In the genomic region with DNA sequence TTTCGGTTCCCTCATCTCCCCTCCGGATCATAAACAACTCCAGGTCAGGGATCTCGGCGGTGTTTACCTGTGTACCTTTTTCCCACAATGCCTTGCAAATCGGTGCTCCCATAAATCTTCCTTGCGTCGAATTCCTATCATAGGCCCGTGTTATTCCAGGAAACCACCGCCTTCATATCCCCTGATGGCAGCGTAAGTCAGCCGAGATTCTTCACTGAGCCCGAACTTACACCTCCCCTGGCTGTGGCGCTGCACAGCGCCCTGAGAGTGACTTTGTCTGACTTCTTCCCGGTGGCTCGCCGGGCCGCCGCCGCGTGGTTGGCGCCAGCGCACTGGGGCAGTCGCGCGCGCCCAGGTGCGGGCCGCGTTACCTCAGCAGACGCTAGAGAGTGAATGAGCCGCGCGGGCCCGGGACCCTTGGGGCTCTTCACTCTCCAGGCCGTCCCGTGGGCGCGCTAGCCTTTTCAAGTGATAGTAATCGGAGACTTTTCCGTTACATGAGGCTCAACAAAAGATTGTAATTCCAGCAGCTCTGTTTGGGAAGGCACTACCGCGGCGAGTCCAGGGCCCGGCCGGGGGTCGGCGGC, we compare ENCODE assay signal across 8 cellular contexts.
A peak's percentile ranks its signal among the peaks of the same experiment; 100 is the strongest.
DNase-seq lines count a peak whose midpoint lies in the region; ATAC-seq and TF ChIP-seq lines count a peak whose summit lies in the region.

No MANE protein-coding gene starts in this region.

- WGBS in psoas muscle, 3 donors = 7 to 13% (median 8%) methylated on average over 45 to 48 of the region's 48 CpGs

- H3K27me3 Mint-ChIP-seq in CD8-positive, alpha-beta memory T cell = no peaks in the 10 kb centered on the region
- H3K27me3 Mint-ChIP-seq in activated naive CD4-positive, alpha-beta T cell treated with anti-CD3 and anti-CD28 coated beads, Interleukin-2, amount 10 ng/mL, durations not matched to agents 7 days and 5 days = peaks cover 12% of the 10 kb centered on the region

- peaks cover 32% of the 10 kb centered on the region for H3K4me1 ChIP-seq in CD8-positive, alpha-beta memory T cell (ENCODE audit: insufficient read depth, low read length)
- H3K4me1 ChIP-seq in psoas muscle = peaks cover 40% of the 10 kb centered on the region

- ATAC-seq in GM19455 (IDR thresholded peaks at IDR 0.05; ENCODE audit: unreplicated experiment) (peak; percentile 58), HG03571 (IDR thresholded peaks at IDR 0.05; ENCODE audit: unreplicated experiment) (peak; percentile 33), psoas muscle (peak; percentile 40 to 71 (median 68))

- peak overlapping the region; percentile 85 to 97 (median 94) for H3K27ac Mint-ChIP-seq in CD8-positive, alpha-beta memory T cell
- peak overlapping the region; percentile 91 for H3K27ac Mint-ChIP-seq in activated naive CD4-positive, alpha-beta T cell treated with anti-CD3 and anti-CD28 coated beads, Interleukin-2, amount 10 ng/mL, durations not matched to agents 7 days and 5 days

- intact Hi-C loops in cardiac septum (cut with DNase I) = loop anchor here (2.0 kb wide), 1 partner anchor 99 kb away; no protein-coding TSS in a partner anchor
- intact Hi-C loops in psoas muscle (cut with DNase I) = loop anchor here in 1 of 2 donors (5.0 kb wide), 1 partner anchor 35 kb away; no protein-coding TSS in a partner anchor

- no peaks in the 10 kb centered on the region for H3K9me3 ChIP-seq in CD8-positive, alpha-beta memory T cell (ENCODE audit: low read length)
- H3K9me3 ChIP-seq in psoas muscle = no peaks in the 10 kb centered on the region

- peak; percentile 58 to 84 (median 73) for DNase-seq in CD8-positive, alpha-beta memory T cell
- DNase-seq in RWPE1 (ENCODE audit: low spot score) = peak; percentile 55
- DNase-seq in activated naive CD4-positive, alpha-beta T cell treated with anti-CD3 and anti-CD28 coated beads, Interleukin-2, amount 10 ng/mL, durations not matched to agents 7 days and 5 days = peak; percentile 80
- DNase-seq in cardiac septum (ENCODE audit: low spot score) = peak; percentile 88
- peak; percentile 44 to 74 for DNase-seq in psoas muscle
- DNase-seq in GM19240 (ENCODE audit: insufficient read length, low spot score) = no peak

- TF ChIP-seq CTCF in RWPE1 (conservative IDR thresholded peaks at IDR 0.05; ENCODE audit: low read depth) (no peak), psoas muscle (IDR thresholded peaks at IDR 0.05) (peak; percentile 6)

- peaks cover 0 to 25% (median 3%) of the 10 kb centered on the region in 3 donors for H3K36me3 Mint-ChIP-seq in CD8-positive, alpha-beta memory T cell
- peaks cover 26% of the 10 kb centered on the region for H3K36me3 Mint-ChIP-seq in activated naive CD4-positive, alpha-beta T cell treated with anti-CD3 and anti-CD28 coated beads, Interleukin-2, amount 10 ng/mL, durations not matched to agents 7 days and 5 days

- peaks cover 33 to 40% (median 37%) of the 10 kb centered on the region in 3 donors for H3K4me1 Mint-ChIP-seq in CD8-positive, alpha-beta memory T cell
- H3K4me1 Mint-ChIP-seq in activated naive CD4-positive, alpha-beta T cell treated with anti-CD3 and anti-CD28 coated beads, Interleukin-2, amount 10 ng/mL, durations not matched to agents 7 days and 5 days = peaks cover 35% of the 10 kb centered on the region

- H3K4me3 Mint-ChIP-seq in CD8-positive, alpha-beta memory T cell = peak overlapping the region; percentile 90 to 100 (median 98)
- peak overlapping the region; percentile 91 for H3K4me3 Mint-ChIP-seq in activated naive CD4-positive, alpha-beta T cell treated with anti-CD3 and anti-CD28 coated beads, Interleukin-2, amount 10 ng/mL, durations not matched to agents 7 days and 5 days

- peak overlapping the region; percentile 74 for H3K27ac ChIP-seq in CD8-positive, alpha-beta memory T cell (ENCODE audit: low read depth, low read length)
- H3K27ac ChIP-seq in RWPE1 (peak overlapping the region; percentile 99), psoas muscle (peak overlapping the region; percentile 83)

- CTCF ChIA-PET in CD8-positive, alpha-beta memory T cell (lab: Charles Lee) = interaction anchor here (0.7 to 4.3 kb wide), 21 partner anchors 14 to 532 kb away, joined by 3 to 54 read pairs (median 5); no protein-coding TSS in a partner anchor
- CTCF ChIA-PET in RWPE1 (lab: Yijun Ruan, JAX) = no interaction called here
- CTCF ChIA-PET in activated naive CD4-positive, alpha-beta T cell treated with anti-CD3 and anti-CD28 coated beads, Interleukin-2, amount 10 ng/mL, durations not matched to agents 7 days and 5 days (lab: Charles Lee) = interaction anchor here (0.7 to 3.5 kb wide), 11 partner anchors 15 to 107 kb away, joined by 3 to 36 read pairs (median 7); no protein-coding TSS in a partner anchor

- H3K9me3 Mint-ChIP-seq in CD8-positive, alpha-beta memory T cell = no peaks in the 10 kb centered on the region
- no peaks in the 10 kb centered on the region for H3K9me3 Mint-ChIP-seq in activated naive CD4-positive, alpha-beta T cell treated with anti-CD3 and anti-CD28 coated beads, Interleukin-2, amount 10 ng/mL, durations not matched to agents 7 days and 5 days

- H3K36me3 ChIP-seq in CD8-positive, alpha-beta memory T cell (ENCODE audit: insufficient read depth, low read length) = no peaks in the 10 kb centered on the region
- H3K36me3 ChIP-seq in psoas muscle (ENCODE audit: insufficient read depth in 1 of 2, low read depth in 1 of 2) = no peaks in the 10 kb centered on the region

- H3K27me3 ChIP-seq in CD8-positive, alpha-beta memory T cell (ENCODE audit: insufficient read depth, low read length, poor library complexity, severe bottlenecking) = no peaks in the 10 kb centered on the region
- H3K27me3 ChIP-seq in psoas muscle (ENCODE audit: insufficient read depth in 3 of 3, low read length in 2 of 3) = no peaks in the 10 kb centered on the region

- POLR2A ChIA-PET in CD8-positive, alpha-beta memory T cell (lab: Charles Lee) = interaction anchor here (0.8 to 5.8 kb wide), 8 partner anchors 14 to 492 kb away, joined by 3 to 105 read pairs (median 6); a partner anchor contains a TSS
- POLR2A ChIA-PET in RWPE1 (lab: Yijun Ruan, JAX; ENCODE audit: low non-redundant PET) = interaction anchor here (0.7 to 1.6 kb wide), 2 partner anchors 14 to 33 kb away, joined by 3 to 4 read pairs; no protein-coding TSS in a partner anchor

- peak overlapping the region; percentile 98 for H3K4me3 ChIP-seq in CD8-positive, alpha-beta memory T cell (ENCODE audit: low read length)
- peak overlapping the region; percentile 82 for H3K4me3 ChIP-seq in psoas muscle
